ENCODE assay signal across 1 cellular context in genomic region chr9:97386733-97387503, GRCh38.
TF ChIP-seq lines count a peak whose summit lies in the region.

No MANE protein-coding gene starts in this region.

TF ChIP-seq in K562, 482 proteins besides CTCF, POLR2A, EP300 and RAD21 (continued from another document):
- TF ChIP-seq CC2D1A (IDR thresholded peaks at IDR 0.05), result peak; percentile 43; the same call in 1 of the 2 replicates
- TF ChIP-seq CREB3 (tag; conservative IDR thresholded peaks at IDR 0.05; ENCODE audit: low read depth), result 0 out of 2 replicates have a peak, but pooled peaks have one; percentile 30
- peak; percentile 95 for TF ChIP-seq TFAP4 (CRISPR knock-in tag; IDR thresholded peaks at IDR 0.05; ENCODE audit: borderline replicate concordance)
- TF ChIP-seq MIER1 (IDR thresholded peaks at IDR 0.05; ENCODE audit: low read depth), result peak; percentile 97
- no peak for TF ChIP-seq ESRRB (CRISPR knock-in tag; IDR thresholded peaks at IDR 0.05; ENCODE audit: borderline replicate concordance)
- no peak for TF ChIP-seq POLR2H (tag; IDR thresholded peaks at IDR 0.05; ENCODE audit: low read depth)
- no peak for TF ChIP-seq ZNF644 (tag; IDR thresholded peaks at IDR 0.05; ENCODE audit: low read depth)
- no peak for TF ChIP-seq MED1 (CRISPR knock-in tag; IDR thresholded peaks at IDR 0.05; ENCODE audit: borderline replicate concordance)
- TF ChIP-seq, protein P1, sequence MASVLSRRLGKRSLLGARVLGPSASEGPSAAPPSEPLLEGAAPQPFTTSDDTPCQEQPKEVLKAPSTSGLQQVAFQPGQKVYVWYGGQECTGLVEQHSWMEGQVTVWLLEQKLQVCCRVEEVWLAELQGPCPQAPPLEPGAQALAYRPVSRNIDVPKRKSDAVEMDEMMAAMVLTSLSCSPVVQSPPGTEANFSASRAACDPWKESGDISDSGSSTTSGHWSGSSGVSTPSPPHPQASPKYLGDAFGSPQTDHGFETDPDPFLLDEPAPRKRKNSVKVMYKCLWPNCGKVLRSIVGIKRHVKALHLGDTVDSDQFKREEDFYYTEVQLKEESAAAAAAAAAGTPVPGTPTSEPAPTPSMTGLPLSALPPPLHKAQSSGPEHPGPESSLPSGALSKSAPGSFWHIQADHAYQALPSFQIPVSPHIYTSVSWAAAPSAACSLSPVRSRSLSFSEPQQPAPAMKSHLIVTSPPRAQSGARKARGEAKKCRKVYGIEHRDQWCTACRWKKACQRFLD (CRISPR knock-in tag; IDR thresholded peaks at IDR 0.05), result 0 out of 2 replicates have a peak, but pooled peaks have one; percentile 20
- peak; percentile 79; the same call in 1 of the 2 replicates for TF ChIP-seq FOXK1 (CRISPR knock-in tag; IDR thresholded peaks at IDR 0.05; ENCODE audit: borderline replicate concordance)
- peak; percentile 53 for TF ChIP-seq PRDM10 (IDR thresholded peaks at IDR 0.05; ENCODE audit: partially characterized antibody)
- TF ChIP-seq KLF1 (tag; IDR thresholded peaks at IDR 0.05), result peak; percentile 81
- no peak for TF ChIP-seq RUNX1 (IDR thresholded peaks at IDR 0.05; ENCODE audit: low read depth)
- peak; percentile 66; the same call in 1 of the 2 replicates for TF ChIP-seq FOXP1 (CRISPR knock-in tag; IDR thresholded peaks at IDR 0.05)
- 0 out of 2 replicates have a peak, but pooled peaks have one; percentile 22 for TF ChIP-seq SMAD4 (CRISPR knock-in tag; conservative IDR thresholded peaks at IDR 0.05)
- no peak for TF ChIP-seq ZNF282 (CRISPR knock-in tag; IDR thresholded peaks at IDR 0.05)
- no peak for TF ChIP-seq ATF2 (CRISPR knock-in tag; IDR thresholded peaks at IDR 0.05)
- TF ChIP-seq BCOR (IDR thresholded peaks at IDR 0.05), result 0 out of 2 replicates have a peak, but pooled peaks have one; percentile 55
- peak in 1 of 2 experiments; percentile 66; a peak in 2 of 4 replicates for TF ChIP-seq FOXA3 (CRISPR knock-in tag; conservative IDR thresholded peaks at IDR 0.05 in 1 of 2, IDR thresholded peaks at IDR 0.05 in 1 of 2)
- 0 out of 2 replicates have a peak, but pooled peaks have one; percentile 17 for TF ChIP-seq SREBF1 (IDR thresholded peaks at IDR 0.05; ENCODE audit: borderline replicate concordance, low read depth, low read length)
- TF ChIP-seq KAT7 (CRISPR knock-in tag; IDR thresholded peaks at IDR 0.05; ENCODE audit: borderline replicate concordance), result peak; percentile 59; the same call in 1 of the 2 replicates
- TF ChIP-seq, protein P2, sequence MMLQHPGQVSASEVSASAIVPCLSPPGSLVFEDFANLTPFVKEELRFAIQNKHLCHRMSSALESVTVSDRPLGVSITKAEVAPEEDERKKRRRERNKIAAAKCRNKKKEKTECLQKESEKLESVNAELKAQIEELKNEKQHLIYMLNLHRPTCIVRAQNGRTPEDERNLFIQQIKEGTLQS (IDR thresholded peaks at IDR 0.05), result no peak
- TF ChIP-seq, protein P2 (CRISPR knock-in tag; conservative IDR thresholded peaks at IDR 0.05), result peak; percentile 50; the same call in 1 of the 2 replicates
- TF ChIP-seq, protein P3, sequence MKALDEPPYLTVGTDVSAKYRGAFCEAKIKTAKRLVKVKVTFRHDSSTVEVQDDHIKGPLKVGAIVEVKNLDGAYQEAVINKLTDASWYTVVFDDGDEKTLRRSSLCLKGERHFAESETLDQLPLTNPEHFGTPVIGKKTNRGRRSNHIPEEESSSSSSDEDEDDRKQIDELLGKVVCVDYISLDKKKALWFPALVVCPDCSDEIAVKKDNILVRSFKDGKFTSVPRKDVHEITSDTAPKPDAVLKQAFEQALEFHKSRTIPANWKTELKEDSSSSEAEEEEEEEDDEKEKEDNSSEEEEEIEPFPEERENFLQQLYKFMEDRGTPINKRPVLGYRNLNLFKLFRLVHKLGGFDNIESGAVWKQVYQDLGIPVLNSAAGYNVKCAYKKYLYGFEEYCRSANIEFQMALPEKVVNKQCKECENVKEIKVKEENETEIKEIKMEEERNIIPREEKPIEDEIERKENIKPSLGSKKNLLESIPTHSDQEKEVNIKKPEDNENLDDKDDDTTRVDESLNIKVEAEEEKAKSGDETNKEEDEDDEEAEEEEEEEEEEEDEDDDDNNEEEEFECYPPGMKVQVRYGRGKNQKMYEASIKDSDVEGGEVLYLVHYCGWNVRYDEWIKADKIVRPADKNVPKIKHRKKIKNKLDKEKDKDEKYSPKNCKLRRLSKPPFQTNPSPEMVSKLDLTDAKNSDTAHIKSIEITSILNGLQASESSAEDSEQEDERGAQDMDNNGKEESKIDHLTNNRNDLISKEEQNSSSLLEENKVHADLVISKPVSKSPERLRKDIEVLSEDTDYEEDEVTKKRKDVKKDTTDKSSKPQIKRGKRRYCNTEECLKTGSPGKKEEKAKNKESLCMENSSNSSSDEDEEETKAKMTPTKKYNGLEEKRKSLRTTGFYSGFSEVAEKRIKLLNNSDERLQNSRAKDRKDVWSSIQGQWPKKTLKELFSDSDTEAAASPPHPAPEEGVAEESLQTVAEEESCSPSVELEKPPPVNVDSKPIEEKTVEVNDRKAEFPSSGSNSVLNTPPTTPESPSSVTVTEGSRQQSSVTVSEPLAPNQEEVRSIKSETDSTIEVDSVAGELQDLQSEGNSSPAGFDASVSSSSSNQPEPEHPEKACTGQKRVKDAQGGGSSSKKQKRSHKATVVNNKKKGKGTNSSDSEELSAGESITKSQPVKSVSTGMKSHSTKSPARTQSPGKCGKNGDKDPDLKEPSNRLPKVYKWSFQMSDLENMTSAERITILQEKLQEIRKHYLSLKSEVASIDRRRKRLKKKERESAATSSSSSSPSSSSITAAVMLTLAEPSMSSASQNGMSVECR (CRISPR knock-in tag; IDR thresholded peaks at IDR 0.05), result peak; percentile 95
- TF ChIP-seq CBX2 (IDR thresholded peaks at IDR 0.05; ENCODE audit: insufficient read depth, low read length, poor library complexity, severe bottlenecking), result no peak
TF ChIP-seq in K562: peak in this region for 67.
